Comparison of ENCODE assay signal across 8 cellular contexts in genomic region chr5:77774981-77775772, GRCh38. TPM values are rescaled to one million over a fixed set of nuclear protein-coding genes. Genes with fewer than 3 reads are reported as not detected.
DNase-seq lines count a peak whose midpoint lies in the region; ATAC-seq, FAIRE-seq and TF ChIP-seq lines count a peak whose summit lies in the region.

No MANE protein-coding gene starts in this region.

- H3K36me3 ChIP-seq in GM12878 (ENCODE audit: control insufficient read depth in 2 of 2, insufficient read depth in 2 of 2, low read length in 1 of 2): 0 out of 4 replicates have a peak, but pooled peaks cover 0 to 3% of the 10 kb centered on the region in 2 experiments
- peaks cover 0 to 4% (median 0%) of the 10 kb centered on the region in 4 donors for H3K36me3 ChIP-seq in transverse colon

- CTCF ChIA-PET in GM12878 (lab: Yijun Ruan, JAX): interaction anchor here (0.7 to 1.3 kb wide), 4 partner anchors 142 to 234 kb away, joined by 3 to 4 read pairs (median 4); no protein-coding TSS in a partner anchor

- peak overlapping the region; percentile 98 for H3K9ac ChIP-seq in GM12878 (ENCODE audit: control insufficient read depth, insufficient read depth, low read length)

- no peak for TF ChIP-seq POLR2A in GM12878 (IDR thresholded peaks at IDR 0.05; ENCODE audit: low read depth, low read length)
- no peak for TF ChIP-seq POLR2A in lower leg skin (IDR thresholded peaks at IDR 0.05)
- TF ChIP-seq POLR2A in transverse colon (IDR thresholded peaks at IDR 0.05): no peak

- H3K27me3 ChIP-seq in GM12878 (replicated peaks in 1 of 2; ENCODE audit: control insufficient read depth in 2 of 2, insufficient read depth in 2 of 2, low read length in 1 of 2) (no peaks in the 10 kb centered on the region), transverse colon (no peaks in the 10 kb centered on the region)

- TF ChIP-seq EP300 in GM12878 (IDR thresholded peaks at IDR 0.05; ENCODE audit: borderline replicate concordance in 1 of 2, control insufficient read depth in 1 of 2, low read depth in 2 of 2, low read length in 2 of 2) (no peak), transverse colon (IDR thresholded peaks at IDR 0.05; ENCODE audit: low read depth) (no peak)

- TSS peak; percentile 58 for BruUV-seq in GM12878 (replicated peaks; lab: Mats Ljungman, UMichigan)

- intact Hi-C loops in GM12878 (cut with micrococcal nuclease; ENCODE audit: unreplicated experiment): loop anchor here (5.0 to 10.0 kb wide), 4 partner anchors 53 to 213 kb away; no protein-coding TSS in a partner anchor
- intact Hi-C loops in lower leg skin (cut with DNase I; ENCODE audit: low total_unique reads): no loop called here
- intact Hi-C loops in transverse colon (cut with DNase I; ENCODE audit: low total_unique reads): no loop called here

- in situ Hi-C loops in GM12878 (cut with MboI): no loop called here
- in situ Hi-C loops in transverse colon (cut with MboI; ENCODE audit: low pct_ligation_motif_present in 1 of 4, low pct_unique_long_range_greater_than_20kb in 1 of 4, low sequenced_read_pairs in 3 of 4): no loop called here

- no peaks in the 10 kb centered on the region for H4K20me1 ChIP-seq in GM12878 (ENCODE audit: control insufficient read depth, insufficient read depth)

- peaks cover 59% of the 10 kb centered on the region for H3K79me2 ChIP-seq in GM12878 (ENCODE audit: control insufficient read depth, insufficient read depth, low read length)

- peak overlapping the region; percentile 99 for H2AFZ ChIP-seq in GM12878 (ENCODE audit: control insufficient read depth, low read depth, low read length)

- H3K4me1 ChIP-seq in GM12878 (ENCODE audit: control insufficient read depth, insufficient read depth, low read length) (peaks cover 4% of the 10 kb centered on the region; the same call in 1 of the 2 replicates), transverse colon (peaks cover 12 to 45% (median 19%) of the 10 kb centered on the region in 4 donors)

- no peak for TF ChIP-seq RAD21 in GM12878 (IDR thresholded peaks at IDR 0.05; ENCODE audit: insufficient read depth, low read depth, low read length)

- WGBS in GM12878 (ENCODE audit: insufficient coverage, insufficient replicate concordance, low lambda C conversion rate, missing lambda C conversion rate): under 1% methylated on average over 13 of the region's 13 CpGs
- WGBS in lower leg skin, 2 donors: 8 to 10% methylated on average over 13 of the region's 13 CpGs
- WGBS in transverse colon (ENCODE audit: low coverage in 1 of 2), 2 donors: 15 to 20% methylated on average over 4 to 13 of the region's 13 CpGs

- H3K4me3 ChIP-seq in GM12878 (peak overlapping the region; percentile 89), lower leg skin (ENCODE audit: low read depth, poor library complexity, severe bottlenecking) (peak overlapping the region; percentile 73), transverse colon (peak overlapping the region; percentile 69 to 78 (median 76))

- DNase-seq in Kasumi-1 (lab: John Stamatoyannopoulos, UW) (peak; percentile 17 to 35), GM12878 (ENCODE audit: low read depth, low spot score) (no peak), lower leg skin (ENCODE audit: low spot score in 2 of 2) (no peak), transverse colon (no peak), NCI-H526 treated with DMSO at 0.1 percent for 48 hours (lab: John Stamatoyannopoulos, UW) (no peak), DMS153 (lab: John Stamatoyannopoulos, UW) (no peak)

- H3K9me3 ChIP-seq in GM12878 (replicated peaks; ENCODE audit: control insufficient read depth, insufficient read depth, low read length) (peaks cover 4% of the 10 kb centered on the region; the same call in 2 of the 3 replicates), transverse colon (no peaks in the 10 kb centered on the region)

- peak overlapping the region; percentile 92 for H3K27ac ChIP-seq in C4-2B
- H3K27ac ChIP-seq in GM12878 (ENCODE audit: control insufficient read depth, insufficient read depth): peak overlapping the region; percentile 95
- H3K27ac ChIP-seq in transverse colon: peak overlapping the region; percentile 97 to 99 (median 98)

- peak; percentile 13 for ATAC-seq in GM19452 (IDR thresholded peaks at IDR 0.05; ENCODE audit: unreplicated experiment)
- peak; percentile 9 for ATAC-seq in GM12878

- H3K4me2 ChIP-seq in GM12878 (ENCODE audit: control insufficient read depth, insufficient read depth): peak overlapping the region; percentile 94

- RAD21 ChIA-PET in GM12878 (lab: Charles Lee; ENCODE audit: unreplicated experiment): interaction anchor here (0.7 to 2.7 kb wide), 9 partner anchors 9 to 195 kb away, joined by 3 to 15 read pairs (median 4); no protein-coding TSS in a partner anchor

- FAIRE-seq in GM12878 (lab: Jason Lieb, UNC): no peak

- TF ChIP-seq CTCF in C4-2B (conservative IDR thresholded peaks at IDR 0.05) (no peak), GM12878 (IDR thresholded peaks at IDR 0.05 in 2 of 3, conservative IDR thresholded peaks at IDR 0.05 in 1 of 3; ENCODE audit: control insufficient read depth in 2 of 3, extremely low read depth in 1 of 3, insufficient read depth in 1 of 3, low read depth in 3 of 3, low read length in 3 of 3) (no peak), lower leg skin (IDR thresholded peaks at IDR 0.05) (no peak), transverse colon (IDR thresholded peaks at IDR 0.05) (no peak)

- POLR2A ChIA-PET in GM12878 (lab: Charles Lee): interaction anchor here (0.6 to 1.8 kb wide), 11 partner anchors 21 to 308 kb away, joined by 3 to 8 read pairs (median 4); no protein-coding TSS in a partner anchor

- SMC1A ChIA-PET in GM12878 (lab: Charles Lee; ENCODE audit: uncharacterized antibody, unreplicated experiment): interaction anchor here (0.7 to 3.4 kb wide), 22 partner anchors 9 to 744 kb away, joined by 3 to 13 read pairs (median 4); no protein-coding TSS in a partner anchor

TF ChIP-seq in GM12878, 131 proteins besides CTCF, POLR2A, EP300 and RAD21 (continues in another document):
- no peak for TF ChIP-seq ELK1 (IDR thresholded peaks at IDR 0.05; ENCODE audit: low read depth, low read length)
- no peak for TF ChIP-seq RB1 (IDR thresholded peaks at IDR 0.05; ENCODE audit: borderline replicate concordance)
- TF ChIP-seq MTA2 (IDR thresholded peaks at IDR 0.05; ENCODE audit: low read depth): no peak
- peak; percentile 61; the same call in 1 of the 2 replicates for TF ChIP-seq YY1 (IDR thresholded peaks at IDR 0.05; ENCODE audit: low read depth, low read length)
- no peak for TF ChIP-seq BCL11A (IDR thresholded peaks at IDR 0.05; ENCODE audit: low read depth, low read length)
- TF ChIP-seq, protein P1, sequence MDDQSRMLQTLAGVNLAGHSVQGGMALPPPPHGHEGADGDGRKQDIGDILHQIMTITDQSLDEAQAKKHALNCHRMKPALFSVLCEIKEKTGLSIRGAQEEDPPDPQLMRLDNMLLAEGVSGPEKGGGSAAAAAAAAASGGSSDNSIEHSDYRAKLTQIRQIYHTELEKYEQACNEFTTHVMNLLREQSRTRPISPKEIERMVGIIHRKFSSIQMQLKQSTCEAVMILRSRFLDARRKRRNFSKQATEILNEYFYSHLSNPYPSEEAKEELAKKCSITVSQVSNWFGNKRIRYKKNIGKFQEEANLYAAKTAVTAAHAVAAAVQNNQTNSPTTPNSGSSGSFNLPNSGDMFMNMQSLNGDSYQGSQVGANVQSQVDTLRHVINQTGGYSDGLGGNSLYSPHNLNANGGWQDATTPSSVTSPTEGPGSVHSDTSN (IDR thresholded peaks at IDR 0.05; ENCODE audit: insufficient replicate concordance, low read depth, low read length): peak; percentile 54
- no peak for TF ChIP-seq BHLHE40 (IDR thresholded peaks at IDR 0.05; ENCODE audit: borderline replicate concordance in 1 of 2, low read depth in 2 of 2, low read length in 1 of 2)
- TF ChIP-seq CBFB (IDR thresholded peaks at IDR 0.05; ENCODE audit: low read depth): peak; percentile 20; the same call in 1 of the 2 replicates
- no peak for TF ChIP-seq NR2C1 (IDR thresholded peaks at IDR 0.05)
- TF ChIP-seq YBX1 (IDR thresholded peaks at IDR 0.05): no peak
- TF ChIP-seq, protein P2, sequence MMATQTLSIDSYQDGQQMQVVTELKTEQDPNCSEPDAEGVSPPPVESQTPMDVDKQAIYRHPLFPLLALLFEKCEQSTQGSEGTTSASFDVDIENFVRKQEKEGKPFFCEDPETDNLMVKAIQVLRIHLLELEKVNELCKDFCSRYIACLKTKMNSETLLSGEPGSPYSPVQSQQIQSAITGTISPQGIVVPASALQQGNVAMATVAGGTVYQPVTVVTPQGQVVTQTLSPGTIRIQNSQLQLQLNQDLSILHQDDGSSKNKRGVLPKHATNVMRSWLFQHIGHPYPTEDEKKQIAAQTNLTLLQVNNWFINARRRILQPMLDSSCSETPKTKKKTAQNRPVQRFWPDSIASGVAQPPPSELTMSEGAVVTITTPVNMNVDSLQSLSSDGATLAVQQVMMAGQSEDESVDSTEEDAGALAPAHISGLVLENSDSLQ (IDR thresholded peaks at IDR 0.05): peak; percentile 77

RNA-seq across cellular contexts. Expression of gene TBCA, which starts 1.0 kb away (rescaled TPM):
- 24.2 and 25.4 TPM in 2 replicates for total RNA-seq in GM12878 (2013; cell fraction: nucleolus; rRNA removed)
- total RNA-seq in GM12878 (2014; rRNA removed) (86.3 and 124 TPM in 2 replicates), GM12878 (2014; rRNA removed; fragmentation: Illumina TruSeq; extraction: Trizol) (276 and 287 TPM in 2 replicates), GM12878 (2021) (185 and 205 TPM in 2 replicates), lower leg skin (100 to 1,000 TPM in 2 of 4 donors, 10 to 100 TPM in 2; 93.7 to 130 (median 100) TPM), transverse colon (100 to 1,000 TPM in 1 of 4 donors, 10 to 100 TPM in 3; 16.1 to 125 (median 51.8) TPM)
- polyA plus RNA-seq in GM12878 (2011; ENCODE audit: low read depth): 116 TPM
- polyA plus RNA-seq in GM12878 (2011; rRNA removed) (227 and 441 TPM in 2 replicates), GM12878 (2014; fragmentation: Illumina TruSeq; extraction: Trizol) (286 and 340 TPM in 2 replicates), GM12878 (2014; fragmentation: Nextera tagmentation; extraction: Ambion mirVana) (100 to 1,000 TPM; 567 to 647 TPM), GM12878 (2014; rRNA removed) (311 and 354 TPM in 2 replicates), GM12878 (2016; fragmentation: Nextera tagmentation; extraction: Ambion mirVana) (100 to 1,000 TPM; 301 TPM)
- 60.9 and 65.9 TPM in 2 replicates for polyA plus RNA-seq in GM12878 (2011; cell fraction: cytosol; rRNA removed)
- polyA plus RNA-seq in GM12878 (2011; cell fraction: nucleus; rRNA removed): 57.4 and 91.5 TPM in 2 replicates
- polyA plus RNA-seq in GM12878 (2012): 200 and 214 TPM in 2 replicates
- polyA minus RNA-seq in GM12878 (2011; rRNA and poly(A)+ RNA removed): 9.1 and 9.3 TPM in 2 replicates
- polyA minus RNA-seq in GM12878 (2011; cell fraction: cytosol; rRNA and poly(A)+ RNA removed): 25.0 and 30.1 TPM in 2 replicates
- 7.3 and 9.4 TPM in 2 replicates for polyA minus RNA-seq in GM12878 (2011; cell fraction: nucleus; rRNA and poly(A)+ RNA removed)

Comparison
In these comparisons a context has a peak if more than half of its experiments do, and no peak if none do; other contexts are left out.
1. DNase-seq: peak in Kasumi-1 (2 of 2); none in GM12878 (single experiment), lower leg skin (0 of 2), transverse colon (single experiment), NCI-H526 treated with DMSO at 0.1 percent for 48 hours (single experiment) and DMS153 (single experiment).
2. Peak in every context shown above with its lines, with median percentiles within 50 percentile points of each other: H3K27ac ChIP-seq and H3K4me3 ChIP-seq.